20 cellular contexts compared by ENCODE assay signal in genomic region chr6:3347237-3347636, GRCh38.
DNase-seq lines count a peak whose midpoint lies in the region; ATAC-seq and TF ChIP-seq lines count a peak whose summit lies in the region.
"Had no signal": no experiment of that assay in that cellular context is flagged by ENCODE, and none has a peak within 500 bp of the region (broad histone marks: within the 10 kb centered on the region; RNA-seq: fewer than 3 reads in every experiment).

No MANE protein-coding gene starts in this region.

- no peak overlapping the region for H3K14ac ChIP-seq in trophoblast cell (ENCODE audit: low read length)

- H3K4ac ChIP-seq in trophoblast cell (ENCODE audit: low read depth, low read length): no peak overlapping the region

- H3K9me3 ChIP-seq in Caco-2 (no peaks in the 10 kb centered on the region), trophoblast cell (ENCODE audit: insufficient read depth, low read depth, low read length) (no peaks in the 10 kb centered on the region)
- H3K9me3 ChIP-seq: BE2C, HAP-1 had no signal

- H3K23ac ChIP-seq in trophoblast cell (ENCODE audit: low read length): no peak overlapping the region

- H3K27me3 ChIP-seq in Caco-2 (replicated peaks; ENCODE audit: control insufficient read depth, insufficient read depth, low read length) (no peaks in the 10 kb centered on the region), trophoblast cell (ENCODE audit: insufficient read depth, low read length) (no peaks in the 10 kb centered on the region)
- H3K27me3 ChIP-seq: BE2C had no signal

- H3K27me3 Mint-ChIP-seq in Caco-2 (ENCODE audit: insufficient read depth, unreplicated experiment): no peaks in the 10 kb centered on the region
- H3K27me3 Mint-ChIP-seq in brain: peaks cover 2% of the 10 kb centered on the region
- H3K27me3 Mint-ChIP-seq: CD4-positive, alpha-beta T cell had no signal

- no peak overlapping the region for H3K27ac ChIP-seq in trophoblast cell (ENCODE audit: low read depth, low read length)
- H3K27ac ChIP-seq: GM23248 had no signal

- peak overlapping the region; percentile 25 for H3K18ac ChIP-seq in trophoblast cell (ENCODE audit: low read length)

- no peak overlapping the region for H4K8ac ChIP-seq in trophoblast cell (ENCODE audit: low read depth, low read length)

- H3K4me1 Mint-ChIP-seq in Caco-2 (ENCODE audit: low read depth, unreplicated experiment) (no peaks in the 10 kb centered on the region), brain (peaks cover 100% of the 10 kb centered on the region)

- H4K91ac ChIP-seq in trophoblast cell (ENCODE audit: low read depth, low read length): no peak overlapping the region

- no peak overlapping the region for H3K9ac ChIP-seq in trophoblast cell (ENCODE audit: low read length)
- H3K9ac ChIP-seq: GM23248 had no signal

- H3K4me3 ChIP-seq in Caco-2 (ENCODE audit: low read depth, low read length) (no peak overlapping the region), trophoblast cell (ENCODE audit: low read depth, low read length) (no peak overlapping the region)
- H3K4me3 ChIP-seq: GM23248, HAP-1 had no signal

- CTCF ChIA-PET in Caco-2 (lab: Charles Lee): no interaction called here

- intact Hi-C loops in Caco-2 (cut with micrococcal nuclease; ENCODE audit: unreplicated experiment): no loop called here

- POLR2A ChIA-PET in Caco-2 (lab: Charles Lee): no interaction called here

- no peaks in the 10 kb centered on the region for H3K79me2 ChIP-seq in trophoblast cell (ENCODE audit: control insufficient read depth, insufficient read depth, low read length, poor library complexity)

- no peaks in the 10 kb centered on the region for H3K4me1 ChIP-seq in Caco-2
- H3K4me1 ChIP-seq in trophoblast cell (ENCODE audit: control insufficient read depth in 1 of 2, insufficient read depth in 2 of 2, low read length in 2 of 2): peaks cover 5 to 12% of the 10 kb centered on the region in 2 experiments
- H3K4me1 ChIP-seq: BE2C had no signal

- H3K4me3 Mint-ChIP-seq in Caco-2 (ENCODE audit: unreplicated experiment): no peak overlapping the region
- H3K4me3 Mint-ChIP-seq in brain: peak overlapping the region in 1 of 5 experiments; percentile 6
- H3K4me3 Mint-ChIP-seq: CD4-positive, alpha-beta T cell had no signal

- no peak for ATAC-seq in GM19351 (IDR thresholded peaks at IDR 0.05; ENCODE audit: unreplicated experiment)

- H3K36me3 ChIP-seq in Caco-2 (ENCODE audit: control insufficient read depth, insufficient read depth, low read length) (no peaks in the 10 kb centered on the region; the same call in 1 of the 2 replicates), trophoblast cell (ENCODE audit: control insufficient read depth in 1 of 2, insufficient read depth in 2 of 2, low read length in 2 of 2) (peaks cover 0 to 4% of the 10 kb centered on the region in 2 experiments)
- H3K36me3 ChIP-seq: BE2C, HAP-1 had no signal

- DNase-seq in Caco-2 (no peak), islet precursor cell (peak; percentile 79), trophoblast cell (peak in 1 of 2 donors; percentile 27), midbrain (lab: John Stamatoyannopoulos, UW) (no peak), HK-2 (ENCODE audit: unreplicated experiment) (no peak)
- DNase-seq: BE2C; CD4-positive, alpha-beta T cell; GM23248; IMR-90; NCI-H1694; NCI-H2081; NCI-H2171; NCI-H345; NCI-H524; NCI-H774; OCI-M1; Right ventricle myocardium superior had no signal

- peaks cover 22% of the 10 kb centered on the region for H3K36me3 Mint-ChIP-seq in Caco-2 (ENCODE audit: insufficient read depth, unreplicated experiment)
- H3K36me3 Mint-ChIP-seq in brain: peaks cover 4% of the 10 kb centered on the region

- no CpG with 5 or more reads among the region's 9 CpGs for WGBS in trophoblast cell (ENCODE audit: extremely low coverage, insufficient coverage, insufficient read length)

- H3K27ac Mint-ChIP-seq in Caco-2 (ENCODE audit: unreplicated experiment) (peak overlapping the region; percentile 34), brain (peak overlapping the region in 4 of 5 experiments; percentile 56 to 95 (median 81))
- H3K27ac Mint-ChIP-seq: CD4-positive, alpha-beta T cell had no signal

- no peak overlapping the region for H2AFZ ChIP-seq in trophoblast cell (ENCODE audit: insufficient read depth, low read length, poor library complexity)
- H2AFZ ChIP-seq: GM23248 had no signal

- no peaks in the 10 kb centered on the region for H3K79me1 ChIP-seq in trophoblast cell (ENCODE audit: low read length)

- no peak overlapping the region for H2BK5ac ChIP-seq in trophoblast cell (ENCODE audit: low read depth, low read length, poor library complexity)

- TF ChIP-seq CTCF in Caco-2 (IDR thresholded peaks at IDR 0.05; ENCODE audit: insufficient read depth in 1 of 2, low read depth in 1 of 2, low read length in 1 of 2, severe bottlenecking in 1 of 2, unreplicated experiment in 1 of 2): no peak
- no peak for TF ChIP-seq CTCF in brain (conservative IDR thresholded peaks at IDR 0.05)

- H2BK120ac ChIP-seq in trophoblast cell (ENCODE audit: insufficient read depth, low read length, poor library complexity): no peak overlapping the region

- H4K12ac ChIP-seq in trophoblast cell (ENCODE audit: low read depth, low read length): no peak overlapping the region

- H2BK12ac ChIP-seq in trophoblast cell (ENCODE audit: low read length): no peak overlapping the region

- H3K4me2 ChIP-seq in trophoblast cell (ENCODE audit: low read length): no peak overlapping the region

- no peak overlapping the region for H2AK5ac ChIP-seq in trophoblast cell (ENCODE audit: low read length)

- BruUV-seq in Caco-2 (replicated peaks; lab: Mats Ljungman, UMichigan): no TSS peak

- H3K9me3 Mint-ChIP-seq in Caco-2 (ENCODE audit: unreplicated experiment) (no peaks in the 10 kb centered on the region), brain (no peaks in the 10 kb centered on the region)
- H3K9me3 Mint-ChIP-seq: CD4-positive, alpha-beta T cell had no signal
